In the genomic region with DNA sequence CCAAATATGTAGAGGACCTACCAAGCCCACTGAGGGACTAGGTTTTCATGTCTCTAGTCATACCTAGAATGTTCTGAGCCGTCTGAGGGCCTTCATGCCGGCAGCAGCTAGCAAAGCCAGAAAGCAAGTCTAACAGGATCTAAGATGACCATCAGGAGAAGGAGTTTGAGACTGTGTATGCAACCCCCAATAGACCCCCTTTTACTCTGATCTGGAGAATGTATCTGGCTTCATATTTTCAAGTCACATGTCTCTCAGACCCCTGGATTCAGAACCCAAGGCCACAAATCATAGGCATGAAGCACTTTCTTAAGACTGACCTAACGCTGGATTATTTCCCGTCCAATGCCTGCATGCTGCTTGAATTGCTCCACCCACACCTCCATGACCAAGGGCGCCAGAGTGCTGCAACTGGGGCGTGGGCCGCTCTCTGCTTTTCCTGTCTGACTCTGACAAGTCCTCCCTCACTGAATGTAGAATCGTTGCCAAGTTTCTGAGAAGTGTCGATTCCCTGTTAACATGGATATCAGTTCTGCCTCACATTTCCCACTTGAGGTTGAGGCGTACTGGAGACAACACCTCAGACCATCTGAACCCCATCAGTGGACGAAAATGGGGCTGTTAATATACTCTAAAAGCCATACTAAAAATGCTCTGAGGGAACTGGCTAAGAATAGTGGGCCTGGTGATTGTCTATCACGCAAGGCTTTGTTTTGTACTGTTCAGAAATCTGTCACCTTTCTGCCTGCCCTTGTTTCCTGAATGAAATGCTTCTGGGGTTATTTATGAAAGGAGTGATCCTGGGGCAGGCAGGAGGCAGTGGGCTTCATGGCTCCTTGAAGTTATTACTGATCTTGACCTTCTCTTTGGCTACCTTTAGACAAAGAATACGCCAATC, we compare ENCODE assay signal across 8 cellular contexts. TPM values are rescaled to one million over a fixed set of nuclear protein-coding genes. Genes with fewer than 3 reads are reported as not detected.
DNase-seq lines count a peak whose midpoint lies in the region; ATAC-seq and TF ChIP-seq lines count a peak whose summit lies in the region.

No MANE protein-coding gene starts in this region.

- no peak for TF ChIP-seq EP300 in gastroesophageal sphincter (IDR thresholded peaks at IDR 0.05)

- no peaks in the 10 kb centered on the region for H3K9me3 ChIP-seq in gastroesophageal sphincter

- POLR2A ChIA-PET in activated CD8-positive, alpha-beta T cell treated with anti-CD3 and anti-CD28 coated beads for 36 hours (lab: Charles Lee) = interaction anchor here (0.6 to 2.8 kb wide), 13 partner anchors 9 to 567 kb away, joined by 3 to 15 read pairs (median 4); partner anchors contain the start of gene ASXL1

- H3K27ac Mint-ChIP-seq in activated CD8-positive, alpha-beta T cell treated with anti-CD3 and anti-CD28 coated beads for 36 hours = peak overlapping the region; percentile 90

- WGBS in gastroesophageal sphincter (ENCODE audit: low coverage in 1 of 2), 2 donors = 80% methylated on average over 5 to 13 of the region's 13 CpGs

- TF ChIP-seq POLR2A in gastroesophageal sphincter (IDR thresholded peaks at IDR 0.05) = no peak

- peak; percentile 13 for ATAC-seq in HG02840 (IDR thresholded peaks at IDR 0.05; ENCODE audit: low FRiP score, unreplicated experiment)
- peak; percentile 38 for ATAC-seq in activated CD8-positive, alpha-beta T cell treated with anti-CD3 and anti-CD28 coated beads for 36 hours
- ATAC-seq in gastroesophageal sphincter = peak; percentile 62
- ATAC-seq in GM21526 (IDR thresholded peaks at IDR 0.05; ENCODE audit: low FRiP score, unreplicated experiment) = no peak
- ATAC-seq in GM19467 (IDR thresholded peaks at IDR 0.05; ENCODE audit: unreplicated experiment) = no peak

- no peak for TF ChIP-seq CTCF in activated CD8-positive, alpha-beta T cell treated with anti-CD3 and anti-CD28 coated beads for 36 hours (IDR thresholded peaks at IDR 0.05)
- no peak for TF ChIP-seq CTCF in gastroesophageal sphincter (IDR thresholded peaks at IDR 0.05)

- CTCF ChIA-PET in activated CD8-positive, alpha-beta T cell treated with anti-CD3 and anti-CD28 coated beads for 36 hours (lab: Charles Lee) = interaction anchor here (1.3 kb wide), 1 partner anchor 29 kb away, joined by 3 read pairs; no protein-coding TSS in a partner anchor

- no peak overlapping the region for H3K4me3 ChIP-seq in gastroesophageal sphincter

- peaks cover 0 to 52% of the 10 kb centered on the region in 2 donors for H3K36me3 ChIP-seq in gastroesophageal sphincter

- DNase-seq in Ammon's horn (ENCODE audit: low spot score) (peak; percentile 29), NCI-H446 treated with DMSO at 0.1 percent for 48 hours (lab: John Stamatoyannopoulos, UW) (no peak)
- DNase-seq in activated CD8-positive, alpha-beta T cell treated with anti-CD3 and anti-CD28 coated beads for 36 hours = peak; percentile 68
- peak; percentile 35 for DNase-seq in stimulated activated CD4-positive, alpha-beta T cell treated with anti-CD3 and anti-CD28 coated beads, Interleukin-2, amount 100 ng/mL, for 4 hours (ENCODE audit: low read depth)

- H3K27me3 ChIP-seq in gastroesophageal sphincter = no peaks in the 10 kb centered on the region

- no peaks in the 10 kb centered on the region for H3K9me3 Mint-ChIP-seq in activated CD8-positive, alpha-beta T cell treated with anti-CD3 and anti-CD28 coated beads for 36 hours

- peak overlapping the region; percentile 17 for H3K4me3 Mint-ChIP-seq in activated CD8-positive, alpha-beta T cell treated with anti-CD3 and anti-CD28 coated beads for 36 hours

- no peaks in the 10 kb centered on the region for H3K4me1 ChIP-seq in gastroesophageal sphincter

- H3K4me1 Mint-ChIP-seq in activated CD8-positive, alpha-beta T cell treated with anti-CD3 and anti-CD28 coated beads for 36 hours (ENCODE audit: low read depth) = peaks cover 47% of the 10 kb centered on the region

- intact Hi-C loops in activated CD8-positive, alpha-beta T cell treated with anti-CD3 and anti-CD28 coated beads for 36 hours (cut with micrococcal nuclease) = loop anchor here (5.0 kb wide), 1 partner anchor 47 kb away; no protein-coding TSS in a partner anchor

- peaks cover 43% of the 10 kb centered on the region for H3K36me3 Mint-ChIP-seq in activated CD8-positive, alpha-beta T cell treated with anti-CD3 and anti-CD28 coated beads for 36 hours (ENCODE audit: low read depth)

- no peaks in the 10 kb centered on the region for H3K27me3 Mint-ChIP-seq in activated CD8-positive, alpha-beta T cell treated with anti-CD3 and anti-CD28 coated beads for 36 hours

- peak overlapping the region in 1 of 4 donors; percentile 40 for H3K27ac ChIP-seq in gastroesophageal sphincter

RNA-seq across cellular contexts. Expression of gene ASXL1, which starts 23.9 kb away (rescaled TPM):
- total RNA-seq in activated CD8-positive, alpha-beta T cell treated with anti-CD3 and anti-CD28 coated beads for 36 hours = 100 to 1,000 TPM; 129 to 137 TPM
- 10 to 100 TPM; 43.5 to 79.8 (median 58.4) TPM for total RNA-seq in gastroesophageal sphincter

RNA-seq across cellular contexts. Expression of gene KIF3B, which starts 56.8 kb away (rescaled TPM):
- total RNA-seq in activated CD8-positive, alpha-beta T cell treated with anti-CD3 and anti-CD28 coated beads for 36 hours = 10 to 100 TPM; 25.4 to 25.7 TPM
- 10 to 100 TPM; 21.4 to 29.0 (median 24.4) TPM for total RNA-seq in gastroesophageal sphincter

Comparison
In these comparisons a context has a peak if more than half of its experiments do, and no peak if none do; other contexts are left out.
1. ATAC-seq: peak in HG02840 (single experiment), activated CD8-positive, alpha-beta T cell treated with anti-CD3 and anti-CD28 coated beads for 36 hours (single experiment) and gastroesophageal sphincter (single experiment); none in GM21526 (single experiment) and GM19467 (single experiment).